In the genomic region with DNA sequence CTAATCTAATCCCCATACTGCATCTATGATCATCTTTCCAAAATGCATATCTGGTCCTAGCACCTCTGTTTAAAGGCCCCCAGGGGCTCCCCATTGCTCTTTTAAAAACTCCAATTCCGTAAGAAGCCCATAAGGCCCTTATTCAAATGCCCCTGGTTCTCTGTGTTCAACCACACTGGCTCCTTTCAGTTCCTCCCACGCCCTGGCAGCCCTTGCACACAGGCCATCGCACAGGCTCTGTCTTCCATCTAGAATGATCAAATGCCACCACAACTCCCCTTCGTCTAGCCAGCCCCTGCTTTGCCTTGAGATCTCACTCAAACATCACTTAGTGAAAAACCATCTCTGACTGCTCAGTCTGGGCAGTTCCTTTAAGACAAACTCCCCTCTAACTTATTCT, we compare ENCODE assay signal across 1 cellular context.
TF ChIP-seq lines count a peak whose summit lies in the region.

No MANE protein-coding gene starts in this region.

TF ChIP-seq in GM12878, 131 proteins besides CTCF, POLR2A, EP300 and RAD21 (continued from another document):
- TF ChIP-seq, protein P1, sequence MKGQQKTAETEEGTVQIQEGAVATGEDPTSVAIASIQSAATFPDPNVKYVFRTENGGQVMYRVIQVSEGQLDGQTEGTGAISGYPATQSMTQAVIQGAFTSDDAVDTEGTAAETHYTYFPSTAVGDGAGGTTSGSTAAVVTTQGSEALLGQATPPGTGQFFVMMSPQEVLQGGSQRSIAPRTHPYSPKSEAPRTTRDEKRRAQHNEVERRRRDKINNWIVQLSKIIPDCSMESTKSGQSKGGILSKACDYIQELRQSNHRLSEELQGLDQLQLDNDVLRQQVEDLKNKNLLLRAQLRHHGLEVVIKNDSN (IDR thresholded peaks at IDR 0.05; ENCODE audit: borderline replicate concordance, extremely low read length, insufficient read depth, low read depth, low read length) = no peak
- TF ChIP-seq PKNOX1 (IDR thresholded peaks at IDR 0.05) (no peak), KLF5 (IDR thresholded peaks at IDR 0.05; ENCODE audit: partially characterized antibody) (no peak), TAF1 (IDR thresholded peaks at IDR 0.05; ENCODE audit: borderline replicate concordance, low read depth, low read length) (0 out of 2 replicates have a peak, but pooled peaks have one; percentile 17), E4F1 (IDR thresholded peaks at IDR 0.05; ENCODE audit: borderline replicate concordance, partially characterized antibody) (no peak), IKZF1 (conservative IDR thresholded peaks at IDR 0.05) (peak; percentile 58; the same call in 1 of the 2 replicates), NR2F1 (conservative IDR thresholded peaks at IDR 0.05) (0 out of 2 replicates have a peak, but pooled peaks have one; percentile 29), PAX8 (IDR thresholded peaks at IDR 0.05) (no peak), SPI1 (IDR thresholded peaks at IDR 0.05; ENCODE audit: borderline replicate concordance, insufficient read depth, low read depth, low read length) (peak; percentile 83), BACH1 (IDR thresholded peaks at IDR 0.05; ENCODE audit: borderline replicate concordance) (no peak), SREBF2 (IDR thresholded peaks at IDR 0.05; ENCODE audit: low read length) (no peak), RB1 (IDR thresholded peaks at IDR 0.05; ENCODE audit: borderline replicate concordance) (no peak), ZNF207 (IDR thresholded peaks at IDR 0.05; ENCODE audit: borderline replicate concordance) (no peak), PAX5 (IDR thresholded peaks at IDR 0.05; ENCODE audit: borderline replicate concordance, low read depth, low read length) (peak; percentile 11; the same call in 1 of the 2 replicates), ZNF622 (IDR thresholded peaks at IDR 0.05) (no peak), NFIC (IDR thresholded peaks at IDR 0.05; ENCODE audit: low read depth, low read length) (peak; percentile 28; the same call in 1 of the 2 replicates), HDAC6 (IDR thresholded peaks at IDR 0.05; ENCODE audit: unreplicated experiment) (no peak), FOXK2 (IDR thresholded peaks at IDR 0.05) (no peak), FOXM1 (IDR thresholded peaks at IDR 0.05; ENCODE audit: low read depth, low read length) (0 out of 2 replicates have a peak, but pooled peaks have one; percentile 22), NR2C2 (IDR thresholded peaks at IDR 0.05; ENCODE audit: borderline replicate concordance, control insufficient read depth, insufficient read length, low read depth) (no peak), PML (IDR thresholded peaks at IDR 0.05; ENCODE audit: low read length) (no peak), EGR1 (IDR thresholded peaks at IDR 0.05; ENCODE audit: borderline replicate concordance in 1 of 2, low read depth in 2 of 2, low read length in 2 of 2) (peak in 1 of 2 experiments; percentile 80; a peak in 1 of 3 replicates), NFXL1 (IDR thresholded peaks at IDR 0.05; ENCODE audit: borderline replicate concordance) (no peak), BCL11A (IDR thresholded peaks at IDR 0.05; ENCODE audit: low read depth, low read length) (peak; percentile 62; the same call in 1 of the 2 replicates)
- TF ChIP-seq, protein P2, sequence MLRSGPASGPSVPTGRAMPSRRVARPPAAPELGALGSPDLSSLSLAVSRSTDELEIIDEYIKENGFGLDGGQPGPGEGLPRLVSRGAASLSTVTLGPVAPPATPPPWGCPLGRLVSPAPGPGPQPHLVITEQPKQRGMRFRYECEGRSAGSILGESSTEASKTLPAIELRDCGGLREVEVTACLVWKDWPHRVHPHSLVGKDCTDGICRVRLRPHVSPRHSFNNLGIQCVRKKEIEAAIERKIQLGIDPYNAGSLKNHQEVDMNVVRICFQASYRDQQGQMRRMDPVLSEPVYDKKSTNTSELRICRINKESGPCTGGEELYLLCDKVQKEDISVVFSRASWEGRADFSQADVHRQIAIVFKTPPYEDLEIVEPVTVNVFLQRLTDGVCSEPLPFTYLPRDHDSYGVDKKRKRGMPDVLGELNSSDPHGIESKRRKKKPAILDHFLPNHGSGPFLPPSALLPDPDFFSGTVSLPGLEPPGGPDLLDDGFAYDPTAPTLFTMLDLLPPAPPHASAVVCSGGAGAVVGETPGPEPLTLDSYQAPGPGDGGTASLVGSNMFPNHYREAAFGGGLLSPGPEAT (IDR thresholded peaks at IDR 0.05; ENCODE audit: low read depth) = 0 out of 2 replicates have a peak, but pooled peaks have one; percentile 18
